In genomic region chrX:71118032-71118984, GRCh38 we compare ENCODE assay signal across 8 cellular contexts. TPM values are rescaled to one million over a fixed set of nuclear protein-coding genes. Genes with fewer than 3 reads are reported as not detected.
DNase-seq lines count a peak whose midpoint lies in the region; ATAC-seq and FAIRE-seq lines count a peak whose summit lies in the region.

MED12 (plus strand) TSS chrX:71118596; CDS start chrX:71118755, 159 bp downstream.

- peak within 1 kb of the TSS; percentile 67 for H3K4me3 ChIP-seq in Jurkat, Clone E6-1 (ENCODE audit: low read length)

- H3K27ac Mint-ChIP-seq in naive B cell, result peak within 1 kb of the TSS; percentile 94 to 98 (median 95)
- H3K27ac Mint-ChIP-seq in stimulated activated effector memory CD8-positive, alpha-beta T cell treated with anti-CD3 and anti-CD28 coated beads, Interleukin-12 subunit alpha, Interleukin-12 subunit beta, amount 100 ng/mL, for 72 hours, result peak within 1 kb of the TSS; percentile 93

- peaks cover 0 to 2% (median 0%) of the 10 kb centered on the region in 7 donors for H3K9me3 Mint-ChIP-seq in naive B cell
- H3K9me3 Mint-ChIP-seq in stimulated activated effector memory CD8-positive, alpha-beta T cell treated with anti-CD3 and anti-CD28 coated beads, Interleukin-12 subunit alpha, Interleukin-12 subunit beta, amount 100 ng/mL, for 72 hours, result no peaks in the 10 kb centered on the region

- no peaks in the 10 kb centered on the region for H3K27me3 Mint-ChIP-seq in naive B cell

- peak; percentile 38 for FAIRE-seq in RCC 7860 (lab: Jason Lieb, UNC)

- H3K36me3 Mint-ChIP-seq in naive B cell, result peaks cover 0 to 13% of the 10 kb centered on the region in 2 donors
- peaks cover 38% of the 10 kb centered on the region for H3K36me3 Mint-ChIP-seq in stimulated activated effector memory CD8-positive, alpha-beta T cell treated with anti-CD3 and anti-CD28 coated beads, Interleukin-12 subunit alpha, Interleukin-12 subunit beta, amount 100 ng/mL, for 72 hours

- H3K4me3 Mint-ChIP-seq in naive B cell, result peak within 1 kb of the TSS; percentile 87 to 95 (median 91)
- H3K4me3 Mint-ChIP-seq in stimulated activated effector memory CD8-positive, alpha-beta T cell treated with anti-CD3 and anti-CD28 coated beads, Interleukin-12 subunit alpha, Interleukin-12 subunit beta, amount 100 ng/mL, for 72 hours, result peak within 1 kb of the TSS; percentile 80

- peaks cover 0 to 23% (median 14%) of the 10 kb centered on the region in 3 donors for H3K4me1 Mint-ChIP-seq in naive B cell
- peaks cover 20% of the 10 kb centered on the region for H3K4me1 Mint-ChIP-seq in stimulated activated effector memory CD8-positive, alpha-beta T cell treated with anti-CD3 and anti-CD28 coated beads, Interleukin-12 subunit alpha, Interleukin-12 subunit beta, amount 100 ng/mL, for 72 hours

- peak; percentile 79 for DNase-seq in DMS53 (lab: John Stamatoyannopoulos, UW)
- DNase-seq in Jurkat, Clone E6-1 (ENCODE audit: low read depth, low spot score), result peak; percentile 84
- peak; percentile 26 for DNase-seq in RCC 7860 (ENCODE audit: low spot score)
- DNase-seq in activated T-helper 1 cell treated with anti-CD3 and anti-CD28 coated beads, Interleukin-2, amount 50 U/mL, for 16 hours (ENCODE audit: low read depth in 1 of 2, low spot score in 1 of 2), result peak; percentile 44 to 69
- DNase-seq in fibroblast of gingiva (ENCODE audit: low read depth), result peak; percentile 82
- peak; percentile 74 for DNase-seq in naive B cell
- DNase-seq in stimulated activated effector memory CD8-positive, alpha-beta T cell treated with anti-CD3 and anti-CD28 coated beads, Interleukin-12 subunit alpha, Interleukin-12 subunit beta, amount 100 ng/mL, for 72 hours (ENCODE audit: low spot score in 2 of 2), result peak; percentile 49 to 89

- ATAC-seq in GM21576 (IDR thresholded peaks at IDR 0.05; ENCODE audit: unreplicated experiment) (peak; percentile 90), naive B cell (ENCODE audit: low read depth in 2 of 2) (peak; percentile 92 to 94)
- ATAC-seq in stimulated activated effector memory CD8-positive, alpha-beta T cell treated with anti-CD3 and anti-CD28 coated beads, Interleukin-12 subunit alpha, Interleukin-12 subunit beta, amount 100 ng/mL, for 72 hours, result peak; percentile 95

RNA-seq across cellular contexts. Expression of gene MED12, which starts in this region (rescaled TPM):
- polyA plus RNA-seq in Jurkat, Clone E6-1 (2012; ENCODE audit: insufficient read depth, insufficient read length), result 24.3 TPM
- polyA plus RNA-seq in naive B cell (ENCODE audit: low read depth in 6 of 6), result 10 to 100 TPM in 2 of 6 donors, 1 to 10 TPM in 4; 7.2 to 20.3 (median 9.0) TPM

Comparison
In these comparisons a context has a peak if more than half of its experiments do, and no peak if none do; other contexts are left out.
1. Peak in every context shown above with its lines: DNase-seq, ATAC-seq and H3K4me3 ChIP-seq.
2. DNase-seq: peak in every context shown above with its lines; median percentile 84 in Jurkat, Clone E6-1; 82 in fibroblast of gingiva; 79 in DMS53; 74 in naive B cell; 69 in stimulated activated effector memory CD8-positive, alpha-beta T cell treated with anti-CD3 and anti-CD28 coated beads, Interleukin-12 subunit alpha, Interleukin-12 subunit beta, amount 100 ng/mL, for 72 hours; 56 in activated T-helper 1 cell treated with anti-CD3 and anti-CD28 coated beads, Interleukin-2, amount 50 U/mL, for 16 hours; 26 in RCC 7860.